In the genomic region with DNA sequence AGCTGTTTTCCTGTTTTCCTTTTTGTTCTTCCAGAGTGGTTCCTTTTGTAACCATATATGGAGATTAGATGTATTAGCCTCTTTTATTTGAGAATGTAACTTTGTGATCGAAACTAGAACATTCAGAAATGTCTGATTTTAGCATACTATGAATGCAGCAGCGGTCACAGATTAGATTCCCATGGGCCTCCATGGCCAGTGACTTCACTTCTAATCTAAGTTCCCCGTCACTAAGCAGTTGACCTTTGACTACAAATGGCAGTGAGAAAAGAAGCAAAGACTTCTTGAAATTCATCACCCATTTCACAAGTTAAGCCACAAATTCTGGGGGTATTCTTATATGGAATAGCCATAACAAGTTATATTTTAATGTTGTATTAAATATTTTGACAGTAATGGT, we compare ENCODE assay signal across 23 cellular contexts.
"Had no signal": no experiment of that assay in that cellular context is flagged by ENCODE, and none has a peak within 500 bp of the region (broad histone marks: within the 10 kb centered on the region; RNA-seq: fewer than 3 reads in every experiment).

No MANE protein-coding gene starts in this region.

- H3K9me3 Mint-ChIP-seq: activated B cell treated with CpG ODN at 0.5 μM for 24 hours; activated CD4-positive, alpha-beta memory T cell treated with anti-CD3 and anti-CD28 coated beads for 36 hours; activated T-helper 2 cell treated with anti-CD3 and anti-CD28 coated beads, Interferon-gamma antibody, Interleukin-2, Interleukin-4, amounts not matched to agents 10 μg/mL and 5 μg/mL and 100 μg/mL, durations not matched to agents 14 hours and 24 hours and 36 hours; immature natural killer cell; naive thymus-derived CD8-positive, alpha-beta T cell; T-cell; type B pancreatic cell had no signal

- H3K27ac ChIP-seq: foreskin keratinocyte had no signal

- H3K4me1 ChIP-seq: foreskin keratinocyte had no signal

- H3K27me3 ChIP-seq: foreskin keratinocyte had no signal

- DNase-seq: activated B cell treated with CpG ODN at 0.5 μM for 24 hours; activated CD4-positive, alpha-beta memory T cell treated with anti-CD3 and anti-CD28 coated beads for 36 hours; activated CD4-positive, alpha-beta T cell treated with anti-CD3 and anti-CD28 coated beads for 4 hours; activated naive CD4-positive, alpha-beta T cell treated with Interleukin-2 at 50 U/mL for 16 hours; cerebellar nuclear complex; dermis blood vessel endothelial cell; effector memory CD4-positive, alpha-beta T cell; foreskin keratinocyte; immature natural killer cell; kidney glomerular epithelial cell; mesenchymal stem cell; mucosa of descending colon; naive thymus-derived CD8-positive, alpha-beta T cell; stimulated activated CD4-positive, alpha-beta T cell treated with anti-CD3 and anti-CD28 coated beads, Interleukin-12 subunit alpha, Interleukin-12 subunit beta, amount 100 ng/mL, for 4 hours; stimulated activated CD4-positive, alpha-beta T cell treated with anti-CD3 and anti-CD28 coated beads, Interleukin-1b, Interleukin-23, amount 100 ng/mL, for 48 hours; stimulated activated CD8-positive, alpha-beta memory T cell treated with anti-CD3 and anti-CD28 coated beads, Interleukin-4, amount 100 ng/mL, for 48 hours; stimulated activated naive CD4-positive, alpha-beta T cell; substantia nigra; T-cell; T-helper 9 cell had no signal

- H3K27ac Mint-ChIP-seq: activated B cell treated with CpG ODN at 0.5 μM for 24 hours; activated CD4-positive, alpha-beta memory T cell treated with anti-CD3 and anti-CD28 coated beads for 36 hours; activated T-helper 2 cell treated with anti-CD3 and anti-CD28 coated beads, Interferon-gamma antibody, Interleukin-2, Interleukin-4, amounts not matched to agents 10 μg/mL and 5 μg/mL and 100 μg/mL, durations not matched to agents 14 hours and 24 hours and 36 hours; immature natural killer cell; naive thymus-derived CD8-positive, alpha-beta T cell; T-cell; type B pancreatic cell had no signal

- ATAC-seq: foreskin keratinocyte; mucosa of descending colon; naive thymus-derived CD8-positive, alpha-beta T cell; SK-N-SH treated with all-trans-retinoic acid at 6 μM for 48 hours; T-cell had no signal

- H3K4me3 Mint-ChIP-seq: activated B cell treated with CpG ODN at 0.5 μM for 24 hours; activated CD4-positive, alpha-beta memory T cell treated with anti-CD3 and anti-CD28 coated beads for 36 hours; immature natural killer cell; naive thymus-derived CD8-positive, alpha-beta T cell; T-cell; type B pancreatic cell had no signal

- H3K4me1 Mint-ChIP-seq: activated B cell treated with CpG ODN at 0.5 μM for 24 hours; immature natural killer cell; naive thymus-derived CD8-positive, alpha-beta T cell; T-cell had no signal

- H3K27me3 Mint-ChIP-seq: activated B cell treated with CpG ODN at 0.5 μM for 24 hours; activated CD4-positive, alpha-beta memory T cell treated with anti-CD3 and anti-CD28 coated beads for 36 hours; naive thymus-derived CD8-positive, alpha-beta T cell; T-cell; type B pancreatic cell had no signal

- H3K4me3 ChIP-seq: mucosa of descending colon had no signal

- H3K9me3 ChIP-seq: mucosa of descending colon had no signal
